ENCODE assay signal across 8 cellular contexts in genomic region chr12:78863482-78864427, GRCh38. TPM values are rescaled to one million over a fixed set of nuclear protein-coding genes. Genes with fewer than 3 reads are reported as not detected.
DNase-seq lines count a peak whose midpoint lies in the region; ATAC-seq, FAIRE-seq and TF ChIP-seq lines count a peak whose summit lies in the region.
"Had no signal": no experiment of that assay in that cellular context is flagged by ENCODE, and none has a peak within 500 bp of the region (broad histone marks: within the 10 kb centered on the region; RNA-seq: fewer than 3 reads in every experiment).

No MANE protein-coding gene starts in this region.

- H3K27me3 Mint-ChIP-seq in MCF 10A (ENCODE audit: insufficient read depth, unreplicated experiment), result no peaks in the 10 kb centered on the region

- H3K9ac ChIP-seq in keratinocyte (ENCODE audit: control insufficient read depth, extremely low read depth, insufficient read depth, low read length) (peak overlapping the region; percentile 68), stomach smooth muscle (ENCODE audit: low read length in 2 of 2) (peak overlapping the region in 1 of 2 donors; percentile 44)

- intact Hi-C loops in MCF 10A (cut with micrococcal nuclease), result loop anchor here (1.0 to 2.0 kb wide), 4 partner anchors 65 to 393 kb away; no protein-coding TSS in a partner anchor

- peak overlapping the region; percentile 93 for H3K4me2 ChIP-seq in keratinocyte (ENCODE audit: control insufficient read depth, extremely low read depth, insufficient read depth, low read depth, low read length)

- H3K9me1 ChIP-seq in keratinocyte (ENCODE audit: control insufficient read depth, extremely low read depth, insufficient read depth, low read length), result no peaks in the 10 kb centered on the region

- peaks cover 31% of the 10 kb centered on the region for H3K27me3 ChIP-seq in keratinocyte (ENCODE audit: control insufficient read depth, extremely low read depth, insufficient read depth, low read length)
- peaks cover 8 to 12% of the 10 kb centered on the region in 2 donors for H3K27me3 ChIP-seq in stomach smooth muscle (ENCODE audit: control insufficient read depth in 1 of 2, insufficient read depth in 2 of 2, low read length in 2 of 2)

- dilution Hi-C loops in keratinocyte (cut with MboI; ENCODE audit: extremely low pct_ligation_motif_present, low sequenced_read_pairs), result no loop called here

- H3K9me3 Mint-ChIP-seq in MCF 10A (ENCODE audit: unreplicated experiment), result no peaks in the 10 kb centered on the region

- peak overlapping the region; percentile 85 for H3K27ac Mint-ChIP-seq in MCF 10A (ENCODE audit: low read depth, unreplicated experiment)
- H3K27ac Mint-ChIP-seq: activated naive CD8-positive, alpha-beta T cell had no signal

- H3K4me1 Mint-ChIP-seq in MCF 10A (ENCODE audit: insufficient read depth, unreplicated experiment), result peaks cover 8% of the 10 kb centered on the region

- H3K4me3 ChIP-seq in keratinocyte (ENCODE audit: control insufficient read depth in 2 of 3, extremely low read depth in 1 of 3, insufficient read depth in 2 of 3, low read depth in 1 of 3, low read length in 3 of 3) (peak overlapping the region; percentile 57 to 81 (median 76)), stomach smooth muscle (ENCODE audit: low read length in 2 of 2) (peak overlapping the region; percentile 69 to 75)

- CTCF ChIA-PET in MCF 10A (lab: Yijun Ruan, JAX), result interaction anchor here (0.6 to 2.0 kb wide), 14 partner anchors 10 to 926 kb away, joined by 3 to 6 read pairs (median 3); no protein-coding TSS in a partner anchor

- H2AFZ ChIP-seq in keratinocyte (ENCODE audit: control insufficient read depth, low read length), result peak overlapping the region; percentile 95

- DNase-seq in NCI-H2171 treated with DMSO at 0.1 percent for 48 hours (lab: John Stamatoyannopoulos, UW), result peak; percentile 84
- DNase-seq in MCF 10A (ENCODE audit: unreplicated experiment), result peak; percentile 72
- DNase-seq in keratinocyte (ENCODE audit: low read depth, low spot score), result no peak
- no peak for DNase-seq in effector CD4-positive, alpha-beta T cell

- H3K79me2 ChIP-seq in keratinocyte (ENCODE audit: control insufficient read depth, insufficient read depth, low read length), result no peaks in the 10 kb centered on the region

- TF ChIP-seq CTCF in MCF 10A (IDR thresholded peaks at IDR 0.05; ENCODE audit: unreplicated experiment) (no peak), keratinocyte (optimal IDR thresholded peaks at IDR 0.05 in 1 of 3, IDR thresholded peaks at IDR 0.05 in 1 of 3, conservative IDR thresholded peaks at IDR 0.05 in 1 of 3; ENCODE audit: extremely low read depth in 1 of 3, insufficient read depth in 2 of 3, low read length in 3 of 3) (no peak)

- H3K36me3 ChIP-seq in keratinocyte (ENCODE audit: control insufficient read depth in 2 of 2, extremely low read depth in 1 of 2, insufficient read depth in 2 of 2, low read length in 2 of 2), result no peaks in the 10 kb centered on the region
- H3K36me3 ChIP-seq in stomach smooth muscle (ENCODE audit: control insufficient read depth in 2 of 2, insufficient read depth in 2 of 2, low read length in 2 of 2), result no peaks in the 10 kb centered on the region

- no peaks in the 10 kb centered on the region for H4K20me1 ChIP-seq in keratinocyte (ENCODE audit: control insufficient read depth, extremely low read depth, insufficient read depth, low read length)

- H3K4me1 ChIP-seq in keratinocyte (ENCODE audit: control insufficient read depth, extremely low read depth, insufficient read depth, low read length) (peaks cover 7% of the 10 kb centered on the region), stomach smooth muscle (ENCODE audit: control insufficient read depth, insufficient read depth, low read length) (no peaks in the 10 kb centered on the region)

- FAIRE-seq in keratinocyte (lab: Jason Lieb, UNC), result no peak

- peak overlapping the region; percentile 96 for H3K4me3 Mint-ChIP-seq in MCF 10A (ENCODE audit: unreplicated experiment)
- H3K4me3 Mint-ChIP-seq: activated naive CD8-positive, alpha-beta T cell had no signal

- H3K9me3 ChIP-seq in keratinocyte (ENCODE audit: control insufficient read depth, low read depth, low read length), result no peaks in the 10 kb centered on the region
- H3K9me3 ChIP-seq in stomach smooth muscle (ENCODE audit: control insufficient read depth in 2 of 2, low read length in 2 of 2), result no peaks in the 10 kb centered on the region

- ATAC-seq in GM18517 (IDR thresholded peaks at IDR 0.05; ENCODE audit: unreplicated experiment) (peak; percentile 50), HG02938 (IDR thresholded peaks at IDR 0.05; ENCODE audit: unreplicated experiment) (peak; percentile 52)

- POLR2A ChIA-PET in MCF 10A (lab: Yijun Ruan, JAX), result interaction anchor here (0.5 to 1.8 kb wide), 5 partner anchors 11 to 828 kb away, joined by 3 to 7 read pairs (median 3); no protein-coding TSS in a partner anchor

- BruUV-seq in MCF 10A (replicated peaks; lab: Mats Ljungman, UMichigan), result TSS peak; percentile 29

- peaks cover 5% of the 10 kb centered on the region for H3K36me3 Mint-ChIP-seq in MCF 10A (ENCODE audit: insufficient read depth, unreplicated experiment)
- H3K36me3 Mint-ChIP-seq: activated naive CD8-positive, alpha-beta T cell had no signal

- H3K27ac ChIP-seq in keratinocyte (ENCODE audit: control insufficient read depth, insufficient read depth, low read length), result peak overlapping the region; percentile 39
- no peak overlapping the region for H3K27ac ChIP-seq in stomach smooth muscle (ENCODE audit: low read length)

RNA-seq across cellular contexts. Expression of gene SYT1, which starts 0.8 kb away (rescaled TPM):
- 7.4 and 10.4 TPM in 2 replicates for total RNA-seq in MCF 10A (2022)
- polyA plus RNA-seq in keratinocyte, result 4.6 to 10.5 TPM (median 6.1 TPM) in 3 replicates
- polyA plus RNA-seq in keratinocyte (2011; ENCODE audit: low read depth), result 0.85 TPM
- 3.5 and 5.9 TPM in 2 replicates for polyA plus RNA-seq in keratinocyte (2011; cell fraction: cytosol; rRNA removed)
- polyA plus RNA-seq in keratinocyte (2011; cell fraction: nucleus; rRNA removed), result 26.1 and 26.2 TPM in 2 replicates
- 0.13 and 10.2 TPM in 2 replicates for polyA plus RNA-seq in keratinocyte (2012; ENCODE audit: low replicate concordance)
- 3.4 to 11.6 TPM (median 5.2 TPM) in 3 replicates for polyA minus RNA-seq in keratinocyte
- polyA minus RNA-seq in keratinocyte (2011; cell fraction: cytosol; rRNA and poly(A)+ RNA removed), result 4.2 TPM
- polyA minus RNA-seq in keratinocyte (2011; cell fraction: nucleus; rRNA and poly(A)+ RNA removed), result 16.5 and 38.1 TPM in 2 replicates

Comparison
In these comparisons a context has a peak if more than half of its experiments do, and no peak if none do; other contexts are left out.
1. DNase-seq: peak in NCI-H2171 treated with DMSO at 0.1 percent for 48 hours (single experiment) and MCF 10A (single experiment); none in keratinocyte (single experiment) and effector CD4-positive, alpha-beta T cell (single experiment).